In the genomic region with DNA sequence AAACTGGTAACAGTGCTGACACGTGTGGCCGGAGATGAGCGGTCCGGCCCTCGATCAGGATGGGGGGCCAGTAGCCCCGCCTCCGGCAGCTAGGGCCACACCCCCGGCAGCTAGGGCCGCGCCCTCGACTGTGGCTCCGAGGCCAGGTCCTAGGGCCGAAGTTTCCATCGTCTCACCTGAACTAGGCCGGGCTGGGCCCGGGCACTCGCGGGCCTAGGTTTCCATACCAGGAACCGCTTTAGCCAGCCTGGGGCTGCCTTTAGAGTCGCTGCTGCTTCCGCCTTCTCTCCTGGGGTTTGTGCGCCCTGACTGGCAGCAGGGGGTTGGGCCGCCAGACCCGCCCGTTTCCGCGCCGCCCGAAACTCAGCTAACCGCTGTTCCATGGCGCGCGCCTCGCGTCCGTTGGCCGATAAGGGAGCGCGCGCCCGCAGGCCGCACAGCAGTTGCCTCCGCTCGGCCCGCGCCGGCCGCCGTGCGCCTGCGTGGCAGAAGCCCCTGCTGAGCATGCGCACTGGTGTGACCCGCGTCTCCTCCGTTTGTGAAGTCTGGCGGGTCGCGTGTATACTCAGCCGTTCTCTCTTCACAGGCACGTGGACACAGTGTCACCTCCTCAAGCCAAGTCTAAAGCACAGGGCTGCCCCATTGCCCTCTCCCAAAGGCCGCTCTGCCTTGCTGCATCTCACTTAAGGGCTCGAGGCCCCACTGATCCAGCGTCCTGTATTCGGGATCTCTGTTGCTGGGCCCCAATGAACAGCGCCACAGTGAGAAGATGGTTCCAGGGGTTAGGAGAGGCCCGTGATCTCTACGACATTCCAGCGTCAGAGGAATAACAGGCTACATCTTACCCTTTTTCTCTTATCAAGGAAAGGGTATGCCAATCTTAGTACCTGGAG, we compare ENCODE assay signal across 8 cellular contexts. TPM values are rescaled to one million over a fixed set of nuclear protein-coding genes. Genes with fewer than 3 reads are reported as not detected.
DNase-seq lines count a peak whose midpoint lies in the region; ATAC-seq, FAIRE-seq and TF ChIP-seq lines count a peak whose summit lies in the region.

A gene with protein sequence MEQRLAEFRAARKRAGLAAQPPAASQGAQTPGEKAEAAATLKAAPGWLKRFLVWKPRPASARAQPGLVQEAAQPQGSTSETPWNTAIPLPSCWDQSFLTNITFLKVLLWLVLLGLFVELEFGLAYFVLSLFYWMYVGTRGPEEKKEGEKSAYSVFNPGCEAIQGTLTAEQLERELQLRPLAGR (minus strand): TSS at position 480 of the 893 bp plus-strand sequence. CDS start 97 bp downstream, at position 383.

- H3K27ac Mint-ChIP-seq in natural killer cell treated with Interleukin-12 subunit alpha and Interleukin-12 subunit beta and Interleukin-15 and Interleukin-18, amount 100 ng/mL, for 72 hours = peak within 1 kb of the TSS; percentile 77 to 92

- TF ChIP-seq CTCF in fibroblast of pulmonary artery (IDR thresholded peaks at IDR 0.05; ENCODE audit: low read length, missing control alignments) = no peak

- H3K36me3 Mint-ChIP-seq in natural killer cell treated with Interleukin-12 subunit alpha and Interleukin-12 subunit beta and Interleukin-15 and Interleukin-18, amount 100 ng/mL, for 72 hours = no peaks in the 10 kb centered on the region

- peak within 1 kb of the TSS; percentile 83 for H3K4me3 ChIP-seq in fibroblast of pulmonary artery (replicated peaks; ENCODE audit: low read depth, low read length)

- FAIRE-seq in H54 (lab: Jason Lieb, UNC) = no peak

- TF ChIP-seq POLR2A in H54 (IDR thresholded peaks at IDR 0.05; ENCODE audit: low read depth, low read length) = peak; percentile 70
- peak; percentile 79 for TF ChIP-seq POLR2A in Raji (IDR thresholded peaks at IDR 0.05; ENCODE audit: insufficient read depth, low read depth, low read length)

- no peaks in the 10 kb centered on the region for H3K9me3 Mint-ChIP-seq in natural killer cell treated with Interleukin-12 subunit alpha and Interleukin-12 subunit beta and Interleukin-15 and Interleukin-18, amount 100 ng/mL, for 72 hours

- DNase-seq in ELF-1 (ENCODE audit: low read depth, low spot score) (peak; percentile 96), H54 (ENCODE audit: insufficient read length, low spot score) (peak; percentile 60), LoVo (ENCODE audit: low spot score) (peak; percentile 95), fibroblast of pulmonary artery (ENCODE audit: low read depth) (peak; percentile 94)
- DNase-seq in activated effector memory CD4-positive, alpha-beta T cell treated with Interleukin-2 at 50 U/mL for 16 hours = peak; percentile 90
- peak; percentile 97 for DNase-seq in natural killer cell treated with Interleukin-12 subunit alpha and Interleukin-12 subunit beta and Interleukin-15 and Interleukin-18, amount 100 ng/mL, for 72 hours (ENCODE audit: low spot score)
- DNase-seq in stimulated activated naive CD4-positive, alpha-beta T cell treated with Interleukin-2 at 50 U/mL for 16 hours (lab: John Stamatoyannopoulos, UW) = peak; percentile 91

- ATAC-seq in natural killer cell treated with Interleukin-12 subunit alpha and Interleukin-12 subunit beta and Interleukin-15 and Interleukin-18, amount 100 ng/mL, for 72 hours = peak; percentile 97 to 98

- H3K4me1 Mint-ChIP-seq in natural killer cell treated with Interleukin-12 subunit alpha and Interleukin-12 subunit beta and Interleukin-15 and Interleukin-18, amount 100 ng/mL, for 72 hours (ENCODE audit: low read depth in 2 of 2) = peaks cover 10 to 44% of the 10 kb centered on the region in 2 donors

- H3K27me3 Mint-ChIP-seq in natural killer cell treated with Interleukin-12 subunit alpha and Interleukin-12 subunit beta and Interleukin-15 and Interleukin-18, amount 100 ng/mL, for 72 hours = peaks cover 0 to 4% of the 10 kb centered on the region in 2 donors

- peak within 1 kb of the TSS; percentile 83 for H3K4me3 Mint-ChIP-seq in natural killer cell treated with Interleukin-12 subunit alpha and Interleukin-12 subunit beta and Interleukin-15 and Interleukin-18, amount 100 ng/mL, for 72 hours

RNA-seq across cellular contexts. Expression of the gene that starts here (rescaled TPM):
- total RNA-seq in natural killer cell treated with Interleukin-12 subunit alpha and Interleukin-12 subunit beta and Interleukin-15 and Interleukin-18, amount 100 ng/mL, for 72 hours = 1 to 10 TPM; 3.5 to 5.2 TPM

Comparison
In these comparisons a context has a peak if more than half of its experiments do, and no peak if none do; other contexts are left out.
1. Peak in every context shown above with its lines: DNase-seq, ATAC-seq and H3K4me3 ChIP-seq.